9 cellular contexts compared by ENCODE assay signal in genomic region chr3:111998661-111999641, GRCh38. TPM values are rescaled to one million over a fixed set of nuclear protein-coding genes. Genes with fewer than 3 reads are reported as not detected.
DNase-seq lines count a peak whose midpoint lies in the region; ATAC-seq and TF ChIP-seq lines count a peak whose summit lies in the region.
"Had no signal": no experiment of that assay in that cellular context is flagged by ENCODE, and none has a peak within 500 bp of the region (broad histone marks: within the 10 kb centered on the region; RNA-seq: fewer than 3 reads in every experiment).

TAGLN3 (plus strand) TSS chr3:111998922; CDS start chr3:111999423, 501 bp downstream.

- POLR2A ChIA-PET in activated CD8-positive, alpha-beta T cell treated with anti-CD3 and anti-CD28 coated beads for 36 hours (lab: Charles Lee) = interaction anchor here (0.8 to 1.5 kb wide), 2 partner anchors 15 to 17 kb away, joined by 4 to 5 read pairs; no protein-coding TSS in a partner anchor

- CTCF ChIA-PET in activated CD8-positive, alpha-beta T cell treated with anti-CD3 and anti-CD28 coated beads for 36 hours (lab: Charles Lee) = interaction anchor here (0.7 to 21.1 kb wide), 3 partner anchors 10 to 44 kb away, joined by 3 to 477 read pairs (median 19); no protein-coding TSS in a partner anchor

- no peak for DNase-seq in T-helper 1 cell
- peak; percentile 7 for DNase-seq in NAMALWA (ENCODE audit: low spot score)
- peak; percentile 32 for DNase-seq in activated CD8-positive, alpha-beta T cell treated with anti-CD3 and anti-CD28 coated beads for 36 hours
- peak; percentile 48 for DNase-seq in globus pallidus (ENCODE audit: low spot score)
- DNase-seq in activated effector memory CD4-positive, alpha-beta T cell treated with anti-CD3 and anti-CD28 coated beads, Interleukin-2, amount 50 U/mL, for 16 hours = no peak
- DNase-seq in UCSD-AML1 (lab: John Stamatoyannopoulos, UW; ENCODE audit: unreplicated experiment) = no peak

- H3K36me3 ChIP-seq in neuron (ENCODE audit: insufficient read depth, low read length) = peaks cover 35% of the 10 kb centered on the region

- intact Hi-C loops in activated CD8-positive, alpha-beta T cell treated with anti-CD3 and anti-CD28 coated beads for 36 hours (cut with micrococcal nuclease) = no loop called here

- ATAC-seq in activated CD8-positive, alpha-beta T cell treated with anti-CD3 and anti-CD28 coated beads for 36 hours = no peak
- ATAC-seq: A549 had no signal

- H3K4me3 Mint-ChIP-seq in T-helper 1 cell treated with Interleukin-12 subunit alpha and Interleukin-12 subunit beta and Interleukin-4 antibody, amounts not matched to agents 30 μg/mL and 1 μg/mL, for 36 hours = peak within 1 kb of the TSS; percentile 72
- H3K4me3 Mint-ChIP-seq in activated CD8-positive, alpha-beta T cell treated with anti-CD3 and anti-CD28 coated beads for 36 hours = peak within 1 kb of the TSS; percentile 61

- no peaks in the 10 kb centered on the region for H3K9me3 ChIP-seq in neuron (ENCODE audit: low read length)
- H3K9me3 ChIP-seq: A549 had no signal

- H3K27me3 Mint-ChIP-seq in T-helper 1 cell treated with Interleukin-12 subunit alpha and Interleukin-12 subunit beta and Interleukin-4 antibody, amounts not matched to agents 30 μg/mL and 1 μg/mL, for 36 hours (ENCODE audit: low read depth) = no peaks in the 10 kb centered on the region
- no peaks in the 10 kb centered on the region for H3K27me3 Mint-ChIP-seq in activated CD8-positive, alpha-beta T cell treated with anti-CD3 and anti-CD28 coated beads for 36 hours

- TF ChIP-seq CTCF in activated CD8-positive, alpha-beta T cell treated with anti-CD3 and anti-CD28 coated beads for 36 hours (IDR thresholded peaks at IDR 0.05) = no peak

- no peaks in the 10 kb centered on the region for H3K9me3 Mint-ChIP-seq in T-helper 1 cell treated with Interleukin-12 subunit alpha and Interleukin-12 subunit beta and Interleukin-4 antibody, amounts not matched to agents 30 μg/mL and 1 μg/mL, for 36 hours
- H3K9me3 Mint-ChIP-seq in activated CD8-positive, alpha-beta T cell treated with anti-CD3 and anti-CD28 coated beads for 36 hours = no peaks in the 10 kb centered on the region

- H3K4me3 ChIP-seq in neuron (ENCODE audit: low read length) = peak within 1 kb of the TSS; percentile 84
- H3K4me3 ChIP-seq: A549 had no signal

- H3K4me1 Mint-ChIP-seq in T-helper 1 cell treated with Interleukin-12 subunit alpha and Interleukin-12 subunit beta and Interleukin-4 antibody, amounts not matched to agents 30 μg/mL and 1 μg/mL, for 36 hours (ENCODE audit: low read depth) = peaks cover 36% of the 10 kb centered on the region
- peaks cover 36% of the 10 kb centered on the region for H3K4me1 Mint-ChIP-seq in activated CD8-positive, alpha-beta T cell treated with anti-CD3 and anti-CD28 coated beads for 36 hours (ENCODE audit: low read depth)

- H3K36me3 Mint-ChIP-seq in T-helper 1 cell treated with Interleukin-12 subunit alpha and Interleukin-12 subunit beta and Interleukin-4 antibody, amounts not matched to agents 30 μg/mL and 1 μg/mL, for 36 hours (ENCODE audit: low read depth) = peaks cover 3% of the 10 kb centered on the region
- H3K36me3 Mint-ChIP-seq in activated CD8-positive, alpha-beta T cell treated with anti-CD3 and anti-CD28 coated beads for 36 hours (ENCODE audit: low read depth) = no peaks in the 10 kb centered on the region

- H3K27ac Mint-ChIP-seq in T-helper 1 cell treated with Interleukin-12 subunit alpha and Interleukin-12 subunit beta and Interleukin-4 antibody, amounts not matched to agents 30 μg/mL and 1 μg/mL, for 36 hours = no peak within 1 kb of the TSS
- no peak within 1 kb of the TSS for H3K27ac Mint-ChIP-seq in activated CD8-positive, alpha-beta T cell treated with anti-CD3 and anti-CD28 coated beads for 36 hours

- H3K4me1 ChIP-seq in neuron (ENCODE audit: insufficient read depth, low read length) = peaks cover 55% of the 10 kb centered on the region
- H3K4me1 ChIP-seq: A549 had no signal

- no peak within 1 kb of the TSS for H2AFZ ChIP-seq in neuron (ENCODE audit: low read depth, low read length)

- no peaks in the 10 kb centered on the region for H3K27me3 ChIP-seq in neuron (ENCODE audit: insufficient read depth, low read length)

RNA-seq across cellular contexts. Expression of gene TAGLN3, which starts in this region (rescaled TPM):
- total RNA-seq in activated CD8-positive, alpha-beta T cell treated with anti-CD3 and anti-CD28 coated beads for 36 hours = 1 to 10 TPM in 1 of 2 experiments, under 1 TPM in 1; 0.89 to 1.2 TPM

Comparison
In these comparisons a context has a peak if more than half of its experiments do, and no peak if none do; other contexts are left out.
1. DNase-seq: peak in NAMALWA (single experiment), activated CD8-positive, alpha-beta T cell treated with anti-CD3 and anti-CD28 coated beads for 36 hours (single experiment) and globus pallidus (single experiment); none in T-helper 1 cell (0 of 5), activated effector memory CD4-positive, alpha-beta T cell treated with anti-CD3 and anti-CD28 coated beads, Interleukin-2, amount 50 U/mL, for 16 hours (single experiment) and UCSD-AML1 (single experiment).